22 cellular contexts compared by ENCODE assay signal in genomic region chr1:183245366-183245765, GRCh38. TPM values are rescaled to one million over a fixed set of nuclear protein-coding genes. Genes with fewer than 3 reads are reported as not detected.
A peak's percentile ranks its signal among the peaks of the same experiment; 100 is the strongest.
DNase-seq lines count a peak whose midpoint lies in the region; ATAC-seq and TF ChIP-seq lines count a peak whose summit lies in the region.
"Had no signal": no experiment of that assay in that cellular context is flagged by ENCODE, and none has a peak within 500 bp of the region (broad histone marks: within the 10 kb centered on the region; RNA-seq: fewer than 3 reads in every experiment).

No MANE protein-coding gene starts in this region.

- no peak overlapping the region for H3K4me3 ChIP-seq in left ventricle myocardium inferior
- no peak overlapping the region for H3K4me3 ChIP-seq in vagina
- no peak overlapping the region for H3K4me3 ChIP-seq in HAP-1
- H3K4me3 ChIP-seq: Peyer's patch, SJCRH30 had no signal

- H3K4me3 Mint-ChIP-seq in nephron progenitor cell: no peak overlapping the region
- H3K4me3 Mint-ChIP-seq in activated CD4-positive, alpha-beta T cell treated with anti-CD3 and anti-CD28 coated beads for 36 hours: no peak overlapping the region
- H3K4me3 Mint-ChIP-seq: CD14-positive monocyte, HFFc6, IgD-negative memory B cell had no signal

- peaks cover 39% of the 10 kb centered on the region for H3K4me1 ChIP-seq in left ventricle myocardium inferior
- H3K4me1 ChIP-seq in vagina: peaks cover 4% of the 10 kb centered on the region
- no peaks in the 10 kb centered on the region for H3K4me1 ChIP-seq in HAP-1
- H3K4me1 ChIP-seq: Peyer's patch had no signal

- H3K9me3 Mint-ChIP-seq in nephron progenitor cell: peaks cover 24% of the 10 kb centered on the region
- H3K9me3 Mint-ChIP-seq in activated CD4-positive, alpha-beta T cell treated with anti-CD3 and anti-CD28 coated beads for 36 hours (ENCODE audit: low read depth): no peaks in the 10 kb centered on the region
- H3K9me3 Mint-ChIP-seq: IgD-negative memory B cell had no signal

- peak overlapping the region; percentile 62 for H3K27ac Mint-ChIP-seq in nephron progenitor cell
- no peak overlapping the region for H3K27ac Mint-ChIP-seq in activated CD4-positive, alpha-beta T cell treated with anti-CD3 and anti-CD28 coated beads for 36 hours
- H3K27ac Mint-ChIP-seq: HFFc6, IgD-negative memory B cell had no signal

- ATAC-seq in left cardiac atrium (no peak), GM21381 (IDR thresholded peaks at IDR 0.05; ENCODE audit: unreplicated experiment) (no peak)
- no peak for ATAC-seq in activated CD4-positive, alpha-beta T cell treated with anti-CD3 and anti-CD28 coated beads for 36 hours

- peak overlapping the region; percentile 86 for H3K27ac ChIP-seq in left ventricle myocardium inferior (replicated peaks)
- peak overlapping the region; percentile 40 for H3K27ac ChIP-seq in vagina
- H3K27ac ChIP-seq: SJCRH30 had no signal

- CTCF ChIA-PET in activated CD4-positive, alpha-beta T cell treated with anti-CD3 and anti-CD28 coated beads for 36 hours (lab: Charles Lee): no interaction called here

- H3K27me3 ChIP-seq in left ventricle myocardium inferior (ENCODE audit: low read depth) (no peaks in the 10 kb centered on the region), vagina (no peaks in the 10 kb centered on the region), HAP-1 (ENCODE audit: low read depth) (peaks cover 3% of the 10 kb centered on the region; the same call in 1 of the 2 replicates)
- H3K27me3 ChIP-seq: Peyer's patch, SJCRH30 had no signal

- H3K27me3 Mint-ChIP-seq in nephron progenitor cell (ENCODE audit: low read depth, poor library complexity): peaks cover 12% of the 10 kb centered on the region
- H3K27me3 Mint-ChIP-seq in activated CD4-positive, alpha-beta T cell treated with anti-CD3 and anti-CD28 coated beads for 36 hours: peaks cover 22% of the 10 kb centered on the region

- in situ Hi-C loops in HAP-1 (cut with MboI; ENCODE audit: low sequenced_read_pairs): loop anchor here (25.0 kb wide), 1 partner anchor 283 kb away; the partner anchor contains the start of gene SHCBP1L

- H3K9me3 ChIP-seq in left ventricle myocardium inferior (replicated peaks) (no peaks in the 10 kb centered on the region), vagina (no peaks in the 10 kb centered on the region), HAP-1 (peaks cover 4% of the 10 kb centered on the region; the same call in 1 of the 2 replicates)
- H3K9me3 ChIP-seq: Peyer's patch, SJCRH30 had no signal

- H3K4me1 Mint-ChIP-seq in nephron progenitor cell: peaks cover 62% of the 10 kb centered on the region
- H3K4me1 Mint-ChIP-seq in activated CD4-positive, alpha-beta T cell treated with anti-CD3 and anti-CD28 coated beads for 36 hours: no peaks in the 10 kb centered on the region
- H3K4me1 Mint-ChIP-seq: IgD-negative memory B cell had no signal

- no peak for DNase-seq in left ventricle myocardium inferior
- DNase-seq in left cardiac atrium: no peak
- peak; percentile 19 for DNase-seq in ecto neural progenitor cell (ENCODE audit: low spot score)
- no peak for DNase-seq in nephron progenitor cell
- peak in 1 of 2 donors; percentile 79 for DNase-seq in vagina (ENCODE audit: extremely low spot score in 2 of 2)
- no peak for DNase-seq in activated CD4-positive, alpha-beta T cell treated with anti-CD3 and anti-CD28 coated beads for 36 hours
- DNase-seq in HAP-1 (ENCODE audit: low spot score in 2 of 2): no peak
- DNase-seq: DMS53, GDM1, HFFc6, MV-4-11, NCI-H1105 treated with DMSO at 0.1 percent for 48 hours, NCI-H2081, NCI-H2171, NCI-H345, NCI-H524, NCI-H82, SJCRH30 had no signal

- no peak for TF ChIP-seq POLR2A in vagina (IDR thresholded peaks at IDR 0.05)

- intact Hi-C loops in left ventricle myocardium inferior (cut with micrococcal nuclease) (no loop called here), left cardiac atrium (cut with DNase I) (no loop called here), vagina (cut with DNase I) (loop anchor here (2.0 kb wide), 1 partner anchor 223 kb away; the partner anchor contains the start of gene LAMC1)
- intact Hi-C loops in activated CD4-positive, alpha-beta T cell treated with anti-CD3 and anti-CD28 coated beads for 36 hours (cut with DNase I, micrococcal nuclease): no loop called here

- POLR2A ChIA-PET in activated CD4-positive, alpha-beta T cell treated with anti-CD3 and anti-CD28 coated beads for 36 hours (lab: Charles Lee): no interaction called here

- peaks cover 47% of the 10 kb centered on the region for H3K36me3 Mint-ChIP-seq in nephron progenitor cell (ENCODE audit: low read depth)
- no peaks in the 10 kb centered on the region for H3K36me3 Mint-ChIP-seq in activated CD4-positive, alpha-beta T cell treated with anti-CD3 and anti-CD28 coated beads for 36 hours (ENCODE audit: low read depth)
- H3K36me3 Mint-ChIP-seq: CD14-positive monocyte, IgD-negative memory B cell had no signal

- TF ChIP-seq CTCF in left ventricle myocardium inferior (IDR thresholded peaks at IDR 0.05; ENCODE audit: borderline replicate concordance): no peak
- TF ChIP-seq CTCF in nephron progenitor cell (IDR thresholded peaks at IDR 0.05): no peak
- TF ChIP-seq CTCF in vagina (IDR thresholded peaks at IDR 0.05): no peak

- H3K36me3 ChIP-seq in left ventricle myocardium inferior (no peaks in the 10 kb centered on the region), vagina (no peaks in the 10 kb centered on the region), HAP-1 (replicated peaks) (no peaks in the 10 kb centered on the region)
- H3K36me3 ChIP-seq: Peyer's patch, SJCRH30 had no signal

RNA-seq across cellular contexts. Expression of gene LAMC2, which starts 59.3 kb away (rescaled TPM):
- total RNA-seq in left ventricle myocardium inferior: 1.2 TPM
- 1 to 10 TPM; 2.1 to 6.0 TPM for total RNA-seq in left cardiac atrium
- 13.3 TPM for total RNA-seq in vagina
- total RNA-seq in activated CD4-positive, alpha-beta T cell treated with anti-CD3 and anti-CD28 coated beads for 36 hours: under 1 TPM; 0.21 to 0.91 TPM
